In genomic region chr19:42480335-42481095, GRCh38 we compare ENCODE assay signal across 1 cellular context.
A peak's percentile ranks its signal among the peaks of the same experiment; 100 is the strongest.
TF ChIP-seq lines count a peak whose summit lies in the region.

No MANE protein-coding gene starts in this region.

TF ChIP-seq in HepG2, 621 proteins besides CTCF, POLR2A, EP300 and RAD21 (continued from another document and continues in another):
- TF ChIP-seq ZNF331 (CRISPR knock-in tag; IDR thresholded peaks at IDR 0.05) = peak; percentile 86; the same call in 1 of the 2 replicates
- no peak for TF ChIP-seq ZNF160 (CRISPR knock-in tag; IDR thresholded peaks at IDR 0.05)
- no peak for TF ChIP-seq ZSCAN20 (CRISPR knock-in tag; IDR thresholded peaks at IDR 0.05; ENCODE audit: borderline replicate concordance)
- TF ChIP-seq KLF16 (CRISPR knock-in tag; IDR thresholded peaks at IDR 0.05) = peak in 1 of 2 experiments; percentile 51; a peak in 1 of 4 replicates
- TF ChIP-seq ZNF710 (CRISPR knock-in tag; IDR thresholded peaks at IDR 0.05; ENCODE audit: borderline replicate concordance) = 0 out of 2 replicates have a peak, but pooled peaks have one; percentile 38
- TF ChIP-seq NR2F6 (IDR thresholded peaks at IDR 0.05) = peak; percentile 81
- peak; percentile 85 for TF ChIP-seq NR2F6 (CRISPR knock-in tag; IDR thresholded peaks at IDR 0.05)
- TF ChIP-seq AHDC1 (CRISPR knock-in tag; IDR thresholded peaks at IDR 0.05; ENCODE audit: borderline replicate concordance) = peak; percentile 57; the same call in 1 of the 2 replicates
- peak; percentile 72 for TF ChIP-seq PAXIP1 (CRISPR knock-in tag; conservative IDR thresholded peaks at IDR 0.05)
- TF ChIP-seq THRA (CRISPR knock-in tag; IDR thresholded peaks at IDR 0.05; ENCODE audit: borderline replicate concordance) = peak; percentile 63; the same call in 1 of the 2 replicates
- peak; percentile 66 for TF ChIP-seq ZNF792 (CRISPR knock-in tag; IDR thresholded peaks at IDR 0.05)
- TF ChIP-seq SALL1 (CRISPR knock-in tag; IDR thresholded peaks at IDR 0.05) = peak; percentile 33; the same call in 1 of the 2 replicates
- no peak for TF ChIP-seq ZNF34 (CRISPR knock-in tag; IDR thresholded peaks at IDR 0.05; ENCODE audit: borderline replicate concordance)
- TF ChIP-seq ZNF724P (CRISPR knock-in tag; IDR thresholded peaks at IDR 0.05; ENCODE audit: borderline replicate concordance) = no peak
- no peak for TF ChIP-seq ZFP90 (CRISPR knock-in tag; IDR thresholded peaks at IDR 0.05; ENCODE audit: borderline replicate concordance)
- 0 out of 2 replicates have a peak, but pooled peaks have one; percentile 19 for TF ChIP-seq ATF2 (CRISPR knock-in tag; IDR thresholded peaks at IDR 0.05)
- TF ChIP-seq HMGXB3 (CRISPR knock-in tag; IDR thresholded peaks at IDR 0.05; ENCODE audit: borderline replicate concordance) = 0 out of 2 replicates have a peak, but pooled peaks have one; percentile 34
- TF ChIP-seq ZNF251 (CRISPR knock-in tag; IDR thresholded peaks at IDR 0.05) = no peak
- no peak for TF ChIP-seq ZNF432 (CRISPR knock-in tag; IDR thresholded peaks at IDR 0.05; ENCODE audit: borderline replicate concordance)
- peak; percentile 83 for TF ChIP-seq SP5 (CRISPR knock-in tag; IDR thresholded peaks at IDR 0.05; ENCODE audit: borderline replicate concordance, low read depth)
- peak; percentile 44 for TF ChIP-seq TBL1XR1 (IDR thresholded peaks at IDR 0.05; ENCODE audit: borderline replicate concordance, low read length, partially characterized antibody)
- TF ChIP-seq IKZF5 (CRISPR knock-in tag; IDR thresholded peaks at IDR 0.05) = peak; percentile 73; the same call in 1 of the 2 replicates
- peak; percentile 71; the same call in 1 of the 2 replicates for TF ChIP-seq SMYD3 (CRISPR knock-in tag; IDR thresholded peaks at IDR 0.05)
- no peak for TF ChIP-seq TRIM22 (IDR thresholded peaks at IDR 0.05)
- TF ChIP-seq PBX3 (CRISPR knock-in tag; IDR thresholded peaks at IDR 0.05; ENCODE audit: borderline replicate concordance) = no peak
- TF ChIP-seq DPF2 (CRISPR knock-in tag; IDR thresholded peaks at IDR 0.05; ENCODE audit: borderline replicate concordance, low read depth) = peak; percentile 77; the same call in 1 of the 2 replicates
- 0 out of 2 replicates have a peak, but pooled peaks have one; percentile 18 for TF ChIP-seq MYPOP (CRISPR knock-in tag; IDR thresholded peaks at IDR 0.05)
- TF ChIP-seq ZSCAN9 (CRISPR knock-in tag; IDR thresholded peaks at IDR 0.05; ENCODE audit: borderline replicate concordance) = 0 out of 2 replicates have a peak, but pooled peaks have one; percentile 30
- peak; percentile 67 for TF ChIP-seq SMAD3 (CRISPR knock-in tag; IDR thresholded peaks at IDR 0.05)
